8 cellular contexts compared by ENCODE assay signal in the genomic region with DNA sequence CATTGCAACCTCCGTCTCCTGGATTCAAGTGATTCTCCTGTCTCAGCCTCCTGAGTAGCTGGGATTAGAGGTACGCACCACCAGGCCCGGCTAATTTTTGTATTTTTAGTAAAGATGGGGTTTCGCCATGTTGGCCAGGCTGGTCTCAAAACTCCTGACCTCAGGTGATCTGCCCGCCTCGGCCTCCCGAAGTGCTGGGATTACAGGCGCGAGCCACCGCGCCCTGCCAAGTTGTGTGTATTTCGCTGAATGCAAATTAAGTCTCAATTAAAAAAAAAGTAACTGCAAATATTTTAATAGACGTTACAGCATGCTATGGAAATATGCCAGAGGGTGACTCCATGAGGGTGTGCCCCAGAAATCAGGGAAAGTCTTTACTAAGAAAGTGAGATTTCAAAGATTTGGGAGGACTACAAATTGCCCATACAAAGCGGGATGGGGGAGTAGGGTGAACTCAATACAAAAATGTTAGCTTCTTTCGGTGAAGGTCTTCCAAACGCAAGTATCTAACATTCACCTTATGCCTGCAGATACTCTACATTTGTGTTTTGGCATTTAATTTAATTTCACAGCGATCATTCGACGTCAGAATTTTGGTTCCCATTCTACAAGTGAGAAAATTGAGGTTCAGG.
DNase-seq lines count a peak whose midpoint lies in the region; ATAC-seq, FAIRE-seq and TF ChIP-seq lines count a peak whose summit lies in the region.

No MANE protein-coding gene starts in this region.

- H3K9ac ChIP-seq in HUES6 (ENCODE audit: low read length) = peak overlapping the region; percentile 87
- H3K9ac ChIP-seq in mucosa of rectum (ENCODE audit: low read depth in 1 of 2, low read length in 2 of 2) = peak overlapping the region; percentile 68 to 74

- H3K4me1 ChIP-seq in HUES6 (ENCODE audit: control insufficient read depth, insufficient read depth, low read length) (peaks cover 9% of the 10 kb centered on the region; the same call in 1 of the 2 replicates), mucosa of rectum (ENCODE audit: control insufficient read depth in 2 of 2, insufficient read depth in 2 of 2, low read length in 2 of 2) (peaks cover 4 to 5% of the 10 kb centered on the region in 2 donors)

- ATAC-seq in HG03571 (IDR thresholded peaks at IDR 0.05; ENCODE audit: unreplicated experiment) (no peak), GM21825 (IDR thresholded peaks at IDR 0.05; ENCODE audit: unreplicated experiment) (no peak), GM19395 (IDR thresholded peaks at IDR 0.05; ENCODE audit: unreplicated experiment) (no peak), GM19328 (IDR thresholded peaks at IDR 0.05; ENCODE audit: unreplicated experiment) (no peak)

- H3K27me3 ChIP-seq in HUES6 (ENCODE audit: control insufficient read depth, insufficient read depth, low read length) (no peaks in the 10 kb centered on the region), bronchial epithelial cell (ENCODE audit: control insufficient read depth, insufficient read depth, low read length) (no peaks in the 10 kb centered on the region), mucosa of rectum (ENCODE audit: control insufficient read depth in 2 of 2, insufficient read depth in 2 of 2, low read length in 2 of 2) (no peaks in the 10 kb centered on the region)

- H3K9me3 ChIP-seq in HUES6 (ENCODE audit: control insufficient read depth, insufficient read depth, low read depth, low read length) (peaks cover 3% of the 10 kb centered on the region; the same call in 1 of the 2 replicates), mucosa of rectum (ENCODE audit: control insufficient read depth in 2 of 2, low read length in 2 of 2) (no peaks in the 10 kb centered on the region)

- H3K4me3 ChIP-seq in HUES6 (ENCODE audit: low read depth, low read length) = peak overlapping the region; percentile 54
- H3K4me3 ChIP-seq in bronchial epithelial cell (ENCODE audit: low read depth, low read length) = peak overlapping the region; percentile 72
- H3K4me3 ChIP-seq in mucosa of rectum (ENCODE audit: low read length in 2 of 2) = peak overlapping the region; percentile 53 to 67

- peak; percentile 69 for DNase-seq in bronchial epithelial cell (ENCODE audit: low read depth)

- no peak for FAIRE-seq in bronchial epithelial cell (lab: Jason Lieb, UNC)

- peak overlapping the region; percentile 77 for H3K27ac ChIP-seq in 22Rv1
- peak overlapping the region; percentile 93 for H3K27ac ChIP-seq in HUES6 (ENCODE audit: low read depth, low read length)
- H3K27ac ChIP-seq in mucosa of rectum (ENCODE audit: low read depth in 2 of 2, low read length in 2 of 2) = peak overlapping the region; percentile 82 to 83

- H3K36me3 ChIP-seq in HUES6 (ENCODE audit: control insufficient read depth, insufficient read depth, low read length) (no peaks in the 10 kb centered on the region; the same call in 1 of the 2 replicates), bronchial epithelial cell (ENCODE audit: control insufficient read depth, insufficient read depth, low read length) (peaks cover 2% of the 10 kb centered on the region), mucosa of rectum (ENCODE audit: control insufficient read depth in 2 of 2, insufficient read depth in 2 of 2, low read length in 2 of 2) (no peaks in the 10 kb centered on the region)

- TF ChIP-seq CTCF in 22Rv1 (IDR thresholded peaks at IDR 0.05) = no peak
- TF ChIP-seq CTCF in bronchial epithelial cell (IDR thresholded peaks at IDR 0.05; ENCODE audit: insufficient read depth, low read length, severe bottlenecking) = no peak
